In the genomic region with DNA sequence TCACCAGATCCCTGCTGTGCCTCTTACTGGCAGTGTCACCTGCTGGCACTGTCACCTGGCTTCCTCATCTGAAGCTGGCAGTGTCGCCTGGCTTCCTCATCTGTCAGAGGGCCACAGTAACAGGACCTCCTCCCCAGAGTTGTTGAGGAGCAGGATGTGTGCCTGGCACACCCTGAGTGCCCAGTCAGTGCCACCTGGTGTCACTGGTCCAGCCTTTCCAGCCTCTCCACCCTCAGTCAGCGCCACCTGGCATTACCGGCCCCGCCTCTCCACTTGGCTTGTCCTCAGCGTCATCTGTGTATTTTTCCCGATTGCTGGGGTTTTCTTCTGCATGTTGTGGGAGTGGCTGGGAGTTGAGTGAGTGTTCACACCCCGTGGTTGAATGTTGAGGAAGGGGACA, we compare ENCODE assay signal across 8 cellular contexts. TPM values are rescaled to one million over a fixed set of nuclear protein-coding genes. Genes with fewer than 3 reads are reported as not detected.
DNase-seq lines count a peak whose midpoint lies in the region; ATAC-seq and TF ChIP-seq lines count a peak whose summit lies in the region.

No MANE protein-coding gene starts in this region.

- no peak for TF ChIP-seq CTCF in type B pancreatic cell (conservative IDR thresholded peaks at IDR 0.05)

- peaks cover 7% of the 10 kb centered on the region for H3K36me3 Mint-ChIP-seq in activated naive CD8-positive, alpha-beta T cell
- peaks cover 35% of the 10 kb centered on the region for H3K36me3 Mint-ChIP-seq in activated naive CD8-positive, alpha-beta T cell treated with anti-CD3 and anti-CD28 coated beads, Interleukin-2, amount 50 U/mL, for 24 hours (ENCODE audit: low read depth)
- peaks cover 8% of the 10 kb centered on the region for H3K36me3 Mint-ChIP-seq in type B pancreatic cell

- no peak overlapping the region for H3K4me3 Mint-ChIP-seq in activated naive CD8-positive, alpha-beta T cell
- H3K4me3 Mint-ChIP-seq in activated naive CD8-positive, alpha-beta T cell treated with anti-CD3 and anti-CD28 coated beads, Interleukin-2, amount 50 U/mL, for 24 hours: no peak overlapping the region
- H3K4me3 Mint-ChIP-seq in type B pancreatic cell: no peak overlapping the region

- H3K9me3 Mint-ChIP-seq in activated naive CD8-positive, alpha-beta T cell (ENCODE audit: low read depth): no peaks in the 10 kb centered on the region
- no peaks in the 10 kb centered on the region for H3K9me3 Mint-ChIP-seq in activated naive CD8-positive, alpha-beta T cell treated with anti-CD3 and anti-CD28 coated beads, Interleukin-2, amount 50 U/mL, for 24 hours
- H3K9me3 Mint-ChIP-seq in type B pancreatic cell: no peaks in the 10 kb centered on the region

- DNase-seq in activated naive CD8-positive, alpha-beta T cell treated with anti-CD3 and anti-CD28 coated beads, Interleukin-2, amount 50 U/mL, for 24 hours: no peak
- DNase-seq in NCI-H510A treated with DMSO at 0.1 percent for 48 hours (lab: John Stamatoyannopoulos, UW) (peak; percentile 80), type B pancreatic cell (ENCODE audit: extremely low spot score, unreplicated experiment) (no peak), T1000 (lab: John Stamatoyannopoulos, UW) (no peak)
- no peak for DNase-seq in stimulated activated CD4-positive, alpha-beta T cell treated with anti-CD3 and anti-CD28 coated beads, Interleukin-4, amount 100 ng/mL, for 24 hours

- no peak for ATAC-seq in activated naive CD8-positive, alpha-beta T cell treated with anti-CD3 and anti-CD28 coated beads, Interleukin-2, amount 50 U/mL, for 24 hours
- ATAC-seq in esophagus mucosa: peak; percentile 81
- ATAC-seq in HG03342 (IDR thresholded peaks at IDR 0.05; ENCODE audit: unreplicated experiment): no peak

- no peaks in the 10 kb centered on the region for H3K27me3 Mint-ChIP-seq in activated naive CD8-positive, alpha-beta T cell
- H3K27me3 Mint-ChIP-seq in activated naive CD8-positive, alpha-beta T cell treated with anti-CD3 and anti-CD28 coated beads, Interleukin-2, amount 50 U/mL, for 24 hours: no peaks in the 10 kb centered on the region
- H3K27me3 Mint-ChIP-seq in type B pancreatic cell: no peaks in the 10 kb centered on the region

- H3K4me1 Mint-ChIP-seq in activated naive CD8-positive, alpha-beta T cell (ENCODE audit: low read depth): peaks cover 56% of the 10 kb centered on the region
- H3K4me1 Mint-ChIP-seq in activated naive CD8-positive, alpha-beta T cell treated with anti-CD3 and anti-CD28 coated beads, Interleukin-2, amount 50 U/mL, for 24 hours: peaks cover 63% of the 10 kb centered on the region
- H3K4me1 Mint-ChIP-seq in type B pancreatic cell (ENCODE audit: unreplicated experiment): peaks cover 49% of the 10 kb centered on the region

- peak overlapping the region; percentile 12 for H3K27ac Mint-ChIP-seq in activated naive CD8-positive, alpha-beta T cell
- no peak overlapping the region for H3K27ac Mint-ChIP-seq in activated naive CD8-positive, alpha-beta T cell treated with anti-CD3 and anti-CD28 coated beads, Interleukin-2, amount 50 U/mL, for 24 hours
- peak overlapping the region; percentile 73 for H3K27ac Mint-ChIP-seq in type B pancreatic cell

RNA-seq across cellular contexts. Expression of a gene that starts 37.9 kb away (rescaled TPM):
- total RNA-seq in esophagus mucosa: 63.0 TPM
- total RNA-seq in type B pancreatic cell (ENCODE audit: low replicate concordance): 97.7 and 110 TPM in 2 replicates
